Comparison of ENCODE assay signal across 8 cellular contexts in genomic region chr18:74196220-74197119, GRCh38. TPM values are rescaled to one million over a fixed set of nuclear protein-coding genes. Genes with fewer than 3 reads are reported as not detected.
DNase-seq lines count a peak whose midpoint lies in the region; ATAC-seq and TF ChIP-seq lines count a peak whose summit lies in the region.

No MANE protein-coding gene starts in this region.

- peak; percentile 80 for TF ChIP-seq CTCF in lung (IDR thresholded peaks at IDR 0.05; ENCODE audit: control extremely low read depth, extremely low read depth)

- DNase-seq in NCI-H345 (lab: John Stamatoyannopoulos, UW) (peak; percentile 70), dermis microvascular lymphatic vessel endothelial cell (ENCODE audit: low read depth in 2 of 2) (peak; percentile 48 to 71), lung (ENCODE audit: low spot score) (peak; percentile 42)
- DNase-seq in activated CD4-positive, alpha-beta T cell treated with anti-CD3 and anti-CD28 coated beads for 36 hours = peak; percentile 57
- DNase-seq in stimulated activated CD8-positive, alpha-beta memory T cell treated with anti-CD3 and anti-CD28 coated beads, Interleukin-4, amount 100 ng/mL, for 24 hours (ENCODE audit: low read depth) = peak; percentile 3

- peak overlapping the region in 8 of 11 experiments; percentile 17 to 61 (median 48); a peak in 12 of 22 replicates for H3K27ac ChIP-seq in BLaER1 treated with 17β-estradiol and CSF1 and Interleukin-3, amounts not matched to agents 10 nM and 100 nM
- H3K27ac ChIP-seq in lung (ENCODE audit: low read depth in 1 of 2, low read length in 1 of 2) = no peak overlapping the region

- peak overlapping the region; percentile 17 to 79 (median 53) for H3K4me2 ChIP-seq in BLaER1 treated with 17β-estradiol and CSF1 and Interleukin-3, amounts not matched to agents 10 nM and 100 nM

- H3K9ac ChIP-seq in BLaER1 treated with 17β-estradiol and CSF1 and Interleukin-3, amounts not matched to agents 10 nM and 100 nM = peak overlapping the region in 9 of 11 experiments; percentile 31 to 62 (median 52); a peak in 13 of 22 replicates

- H3K9me3 ChIP-seq in BLaER1 treated with 17β-estradiol and CSF1 and Interleukin-3, amounts not matched to agents 10 nM and 100 nM (replicated peaks in 1 of 11) = no peaks in the 10 kb centered on the region
- H3K9me3 ChIP-seq in lung (ENCODE audit: control insufficient read depth in 2 of 2, insufficient read depth in 1 of 2, low read length in 1 of 2) = no peaks in the 10 kb centered on the region

- peaks cover 14 to 33% (median 22%) of the 10 kb centered on the region in 10 experiments; a peak in 19 of 20 replicates for H3K4me1 ChIP-seq in BLaER1 treated with 17β-estradiol and CSF1 and Interleukin-3, amounts not matched to agents 10 nM and 100 nM
- H3K4me1 ChIP-seq in lung (ENCODE audit: control insufficient read depth in 2 of 2, insufficient read depth in 2 of 2, low read length in 2 of 2) = peaks cover 0 to 14% of the 10 kb centered on the region in 2 donors

- no peaks in the 10 kb centered on the region for H3K9me3 Mint-ChIP-seq in activated CD4-positive, alpha-beta T cell treated with anti-CD3 and anti-CD28 coated beads for 36 hours (ENCODE audit: low read depth)

- ATAC-seq in GM19043 (IDR thresholded peaks at IDR 0.05; ENCODE audit: low read depth, unreplicated experiment) (peak; percentile 94), HG03196 (IDR thresholded peaks at IDR 0.05; ENCODE audit: unreplicated experiment) (peak; percentile 85), lung (ENCODE audit: insufficient read depth, low FRiP score) (peak; percentile 65)
- peak; percentile 90 for ATAC-seq in activated CD4-positive, alpha-beta T cell treated with anti-CD3 and anti-CD28 coated beads for 36 hours

- 5 to 6% methylated on average over 9 of the region's 9 CpGs for WGBS in lung, 2 donors

- peak overlapping the region in 4 of 10 experiments; percentile 17 to 40 (median 38); a peak in 8 of 20 replicates for H3K4me3 ChIP-seq in BLaER1 treated with 17β-estradiol and CSF1 and Interleukin-3, amounts not matched to agents 10 nM and 100 nM
- no peak overlapping the region for H3K4me3 ChIP-seq in lung

- H3K27me3 ChIP-seq in BLaER1 treated with 17β-estradiol and CSF1 and Interleukin-3, amounts not matched to agents 10 nM and 100 nM = no peaks in the 10 kb centered on the region
- no peaks in the 10 kb centered on the region for H3K27me3 ChIP-seq in lung (ENCODE audit: control insufficient read depth, insufficient read depth)

- no peaks in the 10 kb centered on the region for H4K20me1 ChIP-seq in BLaER1 treated with 17β-estradiol and CSF1 and Interleukin-3, amounts not matched to agents 10 nM and 100 nM

- peaks cover 4% of the 10 kb centered on the region for H3K4me1 Mint-ChIP-seq in activated CD4-positive, alpha-beta T cell treated with anti-CD3 and anti-CD28 coated beads for 36 hours

- H3K36me3 Mint-ChIP-seq in activated CD4-positive, alpha-beta T cell treated with anti-CD3 and anti-CD28 coated beads for 36 hours (ENCODE audit: low read depth) = no peaks in the 10 kb centered on the region

- intact Hi-C loops in activated CD4-positive, alpha-beta T cell treated with anti-CD3 and anti-CD28 coated beads for 36 hours (cut with DNase I, micrococcal nuclease) = loop anchor here (1.0 to 5.0 kb wide), 4 partner anchors 146 to 356 kb away; partner anchors contain the start of gene CNDP2 (in 1 of the 2)

- CTCF ChIA-PET in activated CD4-positive, alpha-beta T cell treated with anti-CD3 and anti-CD28 coated beads for 36 hours (lab: Charles Lee) = interaction anchor here (0.8 to 3.0 kb wide), 9 partner anchors 10 to 395 kb away, joined by 3 to 30 read pairs (median 4); partner anchors contain the start of gene CNDP2

- H3K4me3 Mint-ChIP-seq in activated CD4-positive, alpha-beta T cell treated with anti-CD3 and anti-CD28 coated beads for 36 hours = peak overlapping the region; percentile 32

- H3K27ac Mint-ChIP-seq in activated CD4-positive, alpha-beta T cell treated with anti-CD3 and anti-CD28 coated beads for 36 hours = no peak overlapping the region

- H3K36me3 ChIP-seq in BLaER1 treated with 17β-estradiol and CSF1 and Interleukin-3, amounts not matched to agents 10 nM and 100 nM = no peaks in the 10 kb centered on the region
- H3K36me3 ChIP-seq in lung (ENCODE audit: control insufficient read depth in 2 of 2, insufficient read depth in 2 of 2, low read length in 2 of 2) = no peaks in the 10 kb centered on the region

- POLR2A ChIA-PET in activated CD4-positive, alpha-beta T cell treated with anti-CD3 and anti-CD28 coated beads for 36 hours (lab: Charles Lee) = no interaction called here

- peaks cover 3% of the 10 kb centered on the region for H3K27me3 Mint-ChIP-seq in activated CD4-positive, alpha-beta T cell treated with anti-CD3 and anti-CD28 coated beads for 36 hours

RNA-seq across cellular contexts. Expression of gene TIMM21, which starts 48.1 kb away (rescaled TPM):
- 10 to 100 TPM; 36.9 to 52.8 TPM for total RNA-seq in activated CD4-positive, alpha-beta T cell treated with anti-CD3 and anti-CD28 coated beads for 36 hours
- total RNA-seq in dermis microvascular lymphatic vessel endothelial cell (18.5 and 19.6 TPM in 2 replicates), lung (10 to 100 TPM; 22.1 to 26.1 TPM)
- polyA plus RNA-seq in lung = 10 to 100 TPM; 12.6 to 23.6 TPM

RNA-seq across cellular contexts. Expression of gene FBXO15, which starts 48.8 kb away (rescaled TPM):
- total RNA-seq in activated CD4-positive, alpha-beta T cell treated with anti-CD3 and anti-CD28 coated beads for 36 hours = 1 to 10 TPM; 1.4 to 1.6 TPM
- total RNA-seq in dermis microvascular lymphatic vessel endothelial cell (0.13 TPM in 2 replicates), lung (1 to 10 TPM; 4.1 to 9.7 TPM)
- 1 to 10 TPM; 2.6 to 6.2 TPM for polyA plus RNA-seq in lung

Comparison
In these comparisons a context has a peak if more than half of its experiments do, and no peak if none do; other contexts are left out.
1. H3K27ac ChIP-seq: peak in BLaER1 treated with 17β-estradiol and CSF1 and Interleukin-3, amounts not matched to agents 10 nM and 100 nM (8 of 11); none in lung (0 of 2).
2. DNase-seq: peak in every context shown above with its lines; median percentile 70 in NCI-H345; 60 in dermis microvascular lymphatic vessel endothelial cell; 57 in activated CD4-positive, alpha-beta T cell treated with anti-CD3 and anti-CD28 coated beads for 36 hours; 42 in lung; 3 in stimulated activated CD8-positive, alpha-beta memory T cell treated with anti-CD3 and anti-CD28 coated beads, Interleukin-4, amount 100 ng/mL, for 24 hours.
3. Peak in every context shown above with its lines, with median percentiles within 50 percentile points of each other: ATAC-seq.